In the genomic region with DNA sequence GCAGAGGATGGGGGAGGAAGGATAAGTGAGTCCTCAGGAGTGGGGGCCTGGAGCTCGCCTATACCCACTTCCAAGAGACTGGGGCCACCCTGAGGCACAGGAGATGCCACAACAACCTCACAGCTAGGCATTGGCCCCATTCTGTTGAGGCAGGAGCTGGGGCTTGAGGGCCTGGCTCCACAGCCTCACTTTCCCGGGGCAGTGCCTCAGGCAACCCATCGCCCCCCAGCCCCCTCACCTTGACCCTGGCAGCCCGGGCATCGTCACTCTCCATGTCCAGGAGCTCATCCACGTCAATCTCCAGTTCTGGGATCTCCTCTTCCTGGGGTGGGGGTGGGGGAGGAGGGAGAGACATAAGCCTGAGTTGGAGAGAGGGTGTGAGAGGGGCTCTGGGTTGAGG, we compare ENCODE assay signal across 1 cellular context.
TF ChIP-seq lines count a peak whose summit lies in the region.

No MANE protein-coding gene starts in this region.

TF ChIP-seq in IMR-90, 13 proteins besides CTCF, POLR2A, EP300 and RAD21 (continued from another document):
- TF ChIP-seq ELK1 (IDR thresholded peaks at IDR 0.05; ENCODE audit: borderline replicate concordance, low read depth, low read length), result no peak
- no peak for TF ChIP-seq RFX5 (IDR thresholded peaks at IDR 0.05; ENCODE audit: low read depth, low read length)
- TF ChIP-seq MAZ (IDR thresholded peaks at IDR 0.05; ENCODE audit: borderline replicate concordance, low read depth, low read length), result no peak
- TF ChIP-seq FOS (IDR thresholded peaks at IDR 0.05; ENCODE audit: low read depth, low read length), result no peak
